Comparison of ENCODE assay signal across 8 cellular contexts in genomic region chr4:76949293-76950051, GRCh38. TPM values are rescaled to one million over a fixed set of nuclear protein-coding genes. Genes with fewer than 3 reads are reported as not detected.
DNase-seq lines count a peak whose midpoint lies in the region; ATAC-seq and TF ChIP-seq lines count a peak whose summit lies in the region.

SEPTIN11 (plus strand) TSS chr4:76949752; CDS start chr4:76949904, 152 bp downstream.

- no peaks in the 10 kb centered on the region for H3K36me3 ChIP-seq in gastroesophageal sphincter

- H3K27me3 Mint-ChIP-seq in activated naive CD4-positive, alpha-beta T cell treated with anti-CD3 and anti-CD28 coated beads, Interleukin-2, amount 10 ng/mL, durations not matched to agents 7 days and 5 days: peaks cover 59% of the 10 kb centered on the region

- peaks cover 5% of the 10 kb centered on the region for H3K36me3 Mint-ChIP-seq in activated naive CD4-positive, alpha-beta T cell treated with anti-CD3 and anti-CD28 coated beads, Interleukin-2, amount 10 ng/mL, durations not matched to agents 7 days and 5 days

- H3K4me3 Mint-ChIP-seq in activated naive CD4-positive, alpha-beta T cell treated with anti-CD3 and anti-CD28 coated beads, Interleukin-2, amount 10 ng/mL, durations not matched to agents 7 days and 5 days: peak within 1 kb of the TSS; percentile 88

- H3K4me1 ChIP-seq in gastroesophageal sphincter: peaks cover 0 to 47% (median 15%) of the 10 kb centered on the region in 3 donors

- TF ChIP-seq POLR2A in gastroesophageal sphincter (IDR thresholded peaks at IDR 0.05): peak; percentile 85 to 92

- DNase-seq in GM04504 (ENCODE audit: low read depth): peak; percentile 91
- DNase-seq in HFF-Myc (ENCODE audit: extremely low read depth, low read depth): peak; percentile 76
- DNase-seq in MV-4-11 (lab: John Stamatoyannopoulos, UW): peak; percentile 80
- DNase-seq in SK-N-DZ (ENCODE audit: low spot score): peak; percentile 91
- DNase-seq in activated naive CD4-positive, alpha-beta T cell treated with anti-CD3 and anti-CD28 coated beads, Interleukin-2, amount 10 ng/mL, durations not matched to agents 7 days and 5 days: peak; percentile 87
- DNase-seq in nucleus accumbens (lab: John Stamatoyannopoulos, UW): peak; percentile 31 to 93 (median 86)
- DNase-seq in superior temporal gyrus (ENCODE audit: extremely low spot score): peak; percentile 88

- ATAC-seq in gastroesophageal sphincter: peak; percentile 92

- TF ChIP-seq CTCF in HFF-Myc (IDR thresholded peaks at IDR 0.05; ENCODE audit: low read depth, low read length, missing control alignments) (no peak), gastroesophageal sphincter (IDR thresholded peaks at IDR 0.05) (peak in 1 of 4 experiments; percentile 5)

- H3K4me1 Mint-ChIP-seq in activated naive CD4-positive, alpha-beta T cell treated with anti-CD3 and anti-CD28 coated beads, Interleukin-2, amount 10 ng/mL, durations not matched to agents 7 days and 5 days: peaks cover 15% of the 10 kb centered on the region

- peak within 1 kb of the TSS; percentile 93 for H3K4me3 ChIP-seq in HFF-Myc (replicated peaks; ENCODE audit: low read depth, low read length)
- H3K4me3 ChIP-seq in gastroesophageal sphincter: peak within 1 kb of the TSS; percentile 58 to 77

- H3K27me3 ChIP-seq in gastroesophageal sphincter: no peaks in the 10 kb centered on the region

- TF ChIP-seq EP300 in gastroesophageal sphincter (IDR thresholded peaks at IDR 0.05): no peak

- CTCF ChIA-PET in activated naive CD4-positive, alpha-beta T cell treated with anti-CD3 and anti-CD28 coated beads, Interleukin-2, amount 10 ng/mL, durations not matched to agents 7 days and 5 days (lab: Charles Lee): interaction anchor here (1.5 kb wide), 1 partner anchor 95 kb away, joined by 3 read pairs; no protein-coding TSS in a partner anchor

- 2% methylated on average over 17 of the region's 85 CpGs; no CpG with 5 or more reads in 1 of the 2 donors for WGBS in gastroesophageal sphincter (ENCODE audit: low coverage in 1 of 2), 2 donors

- H3K27ac ChIP-seq in gastroesophageal sphincter: peak within 1 kb of the TSS; percentile 66 to 95 (median 89)

- no peaks in the 10 kb centered on the region for H3K9me3 ChIP-seq in gastroesophageal sphincter

- peak within 1 kb of the TSS; percentile 62 for H3K27ac Mint-ChIP-seq in activated naive CD4-positive, alpha-beta T cell treated with anti-CD3 and anti-CD28 coated beads, Interleukin-2, amount 10 ng/mL, durations not matched to agents 7 days and 5 days

- H3K9me3 Mint-ChIP-seq in activated naive CD4-positive, alpha-beta T cell treated with anti-CD3 and anti-CD28 coated beads, Interleukin-2, amount 10 ng/mL, durations not matched to agents 7 days and 5 days: no peaks in the 10 kb centered on the region

RNA-seq across cellular contexts. Expression of gene SEPTIN11, which starts in this region (rescaled TPM):
- polyA plus RNA-seq in SK-N-DZ (2014; cell fraction: cytosol; rRNA removed): 69.7 and 73.0 TPM in 2 replicates
- 31.8 and 42.9 TPM in 2 replicates for polyA plus RNA-seq in SK-N-DZ (2014; cell fraction: nucleus; rRNA removed)
- 100 to 1,000 TPM in 2 of 4 donors, 10 to 100 TPM in 2; 65.1 to 192 (median 97.8) TPM for total RNA-seq in gastroesophageal sphincter

Comparison
In these comparisons a context has a peak if more than half of its experiments do, and no peak if none do; other contexts are left out.
1. Peak in every context shown above with its lines: DNase-seq, ATAC-seq, H3K4me3 ChIP-seq and H3K27ac ChIP-seq.